In genomic region chr3:152742368-152743347, GRCh38 we compare ENCODE assay signal across 20 cellular contexts.
A peak's percentile ranks its signal among the peaks of the same experiment; 100 is the strongest.
DNase-seq lines count a peak whose midpoint lies in the region; ATAC-seq, FAIRE-seq and TF ChIP-seq lines count a peak whose summit lies in the region.
"Had no signal": no experiment of that assay in that cellular context is flagged by ENCODE, and none has a peak within 500 bp of the region (broad histone marks: within the 10 kb centered on the region; RNA-seq: fewer than 3 reads in every experiment).

No MANE protein-coding gene starts in this region.

- no peak overlapping the region for H3K27ac Mint-ChIP-seq in activated naive CD8-positive, alpha-beta T cell treated with anti-CD3 and anti-CD28 coated beads, Interleukin-2, amount 50 U/mL, for 24 hours
- no peak overlapping the region for H3K27ac Mint-ChIP-seq in activated naive CD8-positive, alpha-beta T cell treated with anti-CD3 and anti-CD28 coated beads for 36 hours
- H3K27ac Mint-ChIP-seq: activated T-cell treated with anti-CD3 and anti-CD28 coated beads, Interleukin-2, amount 50 U/mL, for 24 hours; CD8-positive, alpha-beta memory T cell; memory B cell had no signal

- H3K4me3 Mint-ChIP-seq in activated naive CD8-positive, alpha-beta T cell treated with anti-CD3 and anti-CD28 coated beads, Interleukin-2, amount 50 U/mL, for 24 hours, result no peak overlapping the region
- no peak overlapping the region for H3K4me3 Mint-ChIP-seq in activated naive CD8-positive, alpha-beta T cell treated with anti-CD3 and anti-CD28 coated beads for 36 hours
- H3K4me3 Mint-ChIP-seq: activated T-cell treated with anti-CD3 and anti-CD28 coated beads, Interleukin-2, amount 50 U/mL, for 24 hours; CD8-positive, alpha-beta memory T cell; memory B cell had no signal

- H3K36me3 ChIP-seq in right atrium auricular region, result no peaks in the 10 kb centered on the region
- H3K36me3 ChIP-seq: colonic mucosa, esophagus squamous epithelium, thoracic aorta had no signal

- no peaks in the 10 kb centered on the region for H3K9me3 ChIP-seq in right atrium auricular region
- H3K9me3 ChIP-seq: colonic mucosa, esophagus squamous epithelium, thoracic aorta had no signal

- no peaks in the 10 kb centered on the region for H3K9me3 Mint-ChIP-seq in activated naive CD8-positive, alpha-beta T cell treated with anti-CD3 and anti-CD28 coated beads, Interleukin-2, amount 50 U/mL, for 24 hours
- H3K9me3 Mint-ChIP-seq in activated naive CD8-positive, alpha-beta T cell treated with anti-CD3 and anti-CD28 coated beads for 36 hours, result no peaks in the 10 kb centered on the region
- H3K9me3 Mint-ChIP-seq: activated T-cell treated with anti-CD3 and anti-CD28 coated beads, Interleukin-2, amount 50 U/mL, for 24 hours; memory B cell had no signal

- no peak overlapping the region for H3K4me3 ChIP-seq in right atrium auricular region
- H3K4me3 ChIP-seq: colonic mucosa, esophagus squamous epithelium, PC-9, thoracic aorta had no signal

- no peaks in the 10 kb centered on the region for H3K27me3 Mint-ChIP-seq in activated naive CD8-positive, alpha-beta T cell treated with anti-CD3 and anti-CD28 coated beads, Interleukin-2, amount 50 U/mL, for 24 hours
- no peaks in the 10 kb centered on the region for H3K27me3 Mint-ChIP-seq in activated naive CD8-positive, alpha-beta T cell treated with anti-CD3 and anti-CD28 coated beads for 36 hours
- H3K27me3 Mint-ChIP-seq: CD8-positive, alpha-beta memory T cell had no signal

- TF ChIP-seq POLR2A in H54 (IDR thresholded peaks at IDR 0.05; ENCODE audit: low read depth, low read length), result no peak

- no peak for DNase-seq in activated naive CD8-positive, alpha-beta T cell treated with anti-CD3 and anti-CD28 coated beads, Interleukin-2, amount 50 U/mL, for 24 hours
- no peak for DNase-seq in activated naive CD8-positive, alpha-beta T cell treated with anti-CD3 and anti-CD28 coated beads for 36 hours
- DNase-seq in ecto neural progenitor cell (ENCODE audit: low spot score) (no peak), H54 (ENCODE audit: insufficient read length, low spot score) (no peak), right atrium auricular region (ENCODE audit: low spot score) (no peak), amniotic stem cell (lab: John Stamatoyannopoulos, UW) (no peak)
- DNase-seq: 8988T; activated T-cell treated with anti-CD3 and anti-CD28 coated beads, Interleukin-2, amount 50 U/mL, for 24 hours; amygdala; CD8-positive, alpha-beta memory T cell; colonic mucosa; esophagus squamous epithelium; GF-D8; NCI-H446; PC-9 had no signal

- H3K36me3 Mint-ChIP-seq in activated naive CD8-positive, alpha-beta T cell treated with anti-CD3 and anti-CD28 coated beads, Interleukin-2, amount 50 U/mL, for 24 hours (ENCODE audit: low read depth), result no peaks in the 10 kb centered on the region
- no peaks in the 10 kb centered on the region for H3K36me3 Mint-ChIP-seq in activated naive CD8-positive, alpha-beta T cell treated with anti-CD3 and anti-CD28 coated beads for 36 hours
- H3K36me3 Mint-ChIP-seq: CD8-positive, alpha-beta memory T cell; memory B cell had no signal

- no peak for FAIRE-seq in H54 (lab: Jason Lieb, UNC)
- FAIRE-seq: HepG2 had no signal

- ATAC-seq in activated naive CD8-positive, alpha-beta T cell treated with anti-CD3 and anti-CD28 coated beads, Interleukin-2, amount 50 U/mL, for 24 hours, result peak; percentile 36
- peak; percentile 53 for ATAC-seq in HG02588 (IDR thresholded peaks at IDR 0.05; ENCODE audit: unreplicated experiment)
- peak; percentile 47 for ATAC-seq in HG03439 (IDR thresholded peaks at IDR 0.05; ENCODE audit: unreplicated experiment)
- ATAC-seq: HepG2 had no signal

- H3K27ac ChIP-seq in right atrium auricular region, result no peak overlapping the region
- H3K27ac ChIP-seq: colonic mucosa, esophagus squamous epithelium, PC-9, thoracic aorta had no signal

- no peaks in the 10 kb centered on the region for H3K4me1 ChIP-seq in right atrium auricular region
- H3K4me1 ChIP-seq: colonic mucosa had no signal

- H3K27me3 ChIP-seq in right atrium auricular region, result no peaks in the 10 kb centered on the region
- H3K27me3 ChIP-seq: colonic mucosa, esophagus squamous epithelium had no signal

- TF ChIP-seq CTCF in right atrium auricular region (IDR thresholded peaks at IDR 0.05), result no peak

- peaks cover 5% of the 10 kb centered on the region for H3K4me1 Mint-ChIP-seq in activated naive CD8-positive, alpha-beta T cell treated with anti-CD3 and anti-CD28 coated beads, Interleukin-2, amount 50 U/mL, for 24 hours
- peaks cover 1% of the 10 kb centered on the region for H3K4me1 Mint-ChIP-seq in activated naive CD8-positive, alpha-beta T cell treated with anti-CD3 and anti-CD28 coated beads for 36 hours
- H3K4me1 Mint-ChIP-seq: CD8-positive, alpha-beta memory T cell; memory B cell had no signal
